In genomic region chr9:14547245-14548060, GRCh38 we compare ENCODE assay signal across 26 cellular contexts.
DNase-seq lines count a peak whose midpoint lies in the region; ATAC-seq, FAIRE-seq and TF ChIP-seq lines count a peak whose summit lies in the region.
"Had no signal": no experiment of that assay in that cellular context is flagged by ENCODE, and none has a peak within 500 bp of the region (broad histone marks: within the 10 kb centered on the region; RNA-seq: fewer than 3 reads in every experiment).

No MANE protein-coding gene starts in this region.

- peaks cover 0 to 6% (median 4%) of the 10 kb centered on the region in 3 donors for H3K27me3 Mint-ChIP-seq in immature natural killer cell (ENCODE audit: low read depth in 3 of 3)

- peak overlapping the region; percentile 98 for H2BK12ac ChIP-seq in H1 (ENCODE audit: low read depth, low read length)

- no peak overlapping the region for H2BK15ac ChIP-seq in H1 (ENCODE audit: low read length)

- H3K27ac ChIP-seq in HUES64 (ENCODE audit: low read depth, low read length) (peak overlapping the region; percentile 93), H1 (ENCODE audit: low read depth, low read length) (peak overlapping the region; percentile 89)
- H3K27ac ChIP-seq: cardiac muscle cell, VCaP had no signal

- WGBS in HUES64, result 30% methylated on average over 5 of the region's 5 CpGs
- 25% methylated on average over 5 of the region's 5 CpGs; no CpG with 5 or more reads in 1 of the 2 experiments for WGBS in H1 (ENCODE audit: extremely low coverage in 1 of 2, insufficient coverage in 1 of 2, insufficient read length in 1 of 2, insufficient replicate concordance in 2 of 2, low coverage in 1 of 2, low lambda C conversion rate in 2 of 2, missing lambda C conversion rate in 1 of 2), 2 experiments

- no peaks in the 10 kb centered on the region for H3K4me1 Mint-ChIP-seq in immature natural killer cell
- H3K4me1 Mint-ChIP-seq: CD14-positive monocyte; naive thymus-derived CD8-positive, alpha-beta T cell had no signal

- peak in 1 of 2 experiments; percentile 91; a peak in 1 of 3 replicates for TF ChIP-seq EP300 in H1 (IDR thresholded peaks at IDR 0.05; ENCODE audit: borderline replicate concordance in 1 of 2, low read depth in 2 of 2, low read length in 2 of 2)

- H3K27ac Mint-ChIP-seq in immature natural killer cell, result no peak overlapping the region
- H3K27ac Mint-ChIP-seq: CD14-positive monocyte; mesothelial cell of epicardium; naive thymus-derived CD8-positive, alpha-beta T cell; T-helper 2 cell treated with Interferon-gamma antibody and Interleukin-4, amounts not matched to agents 5 μg/mL and 100 μg/mL, for 36 hours had no signal

- peak in 1 of 2 experiments; percentile 62; a peak in 1 of 3 replicates for TF ChIP-seq POLR2A in H1 (IDR thresholded peaks at IDR 0.05; ENCODE audit: control extremely low read depth in 1 of 2, low read depth in 2 of 2, low read length in 2 of 2)

- H3K4me2 ChIP-seq in H1 (ENCODE audit: insufficient read depth in 1 of 2, low read depth in 2 of 2, low read length in 2 of 2), result peak overlapping the region; percentile 43 to 46

- POLR2A ChIA-PET in H1 (lab: Charles Lee; ENCODE audit: partially characterized antibody), result interaction anchor here (0.7 to 2.3 kb wide), 6 partner anchors 9 to 106 kb away, joined by 3 to 11 read pairs (median 4); no protein-coding TSS in a partner anchor

- no peak overlapping the region for H3K14ac ChIP-seq in H1 (ENCODE audit: insufficient read length)

- no peaks in the 10 kb centered on the region for H4K20me1 ChIP-seq in H1 (replicated peaks in 1 of 2; ENCODE audit: control insufficient read depth in 1 of 2, insufficient read depth in 2 of 2, low read length in 2 of 2)

- H3K36me3 ChIP-seq in ES-I3 (ENCODE audit: insufficient read depth, low read length), result no peaks in the 10 kb centered on the region
- H3K36me3 ChIP-seq in HUES64 (ENCODE audit: insufficient read depth, low read length), result no peaks in the 10 kb centered on the region
- no peaks in the 10 kb centered on the region for H3K36me3 ChIP-seq in H1 (ENCODE audit: control insufficient read depth in 2 of 4, insufficient read depth in 4 of 4, low read length in 3 of 4)
- H3K36me3 ChIP-seq: cardiac muscle cell had no signal

- no peak overlapping the region for H3K4me3 Mint-ChIP-seq in immature natural killer cell
- H3K4me3 Mint-ChIP-seq: CD14-positive monocyte; mesothelial cell of epicardium; naive thymus-derived CD8-positive, alpha-beta T cell; T-helper 2 cell treated with Interferon-gamma antibody and Interleukin-4, amounts not matched to agents 5 μg/mL and 100 μg/mL, for 36 hours had no signal

- H3K9me3 ChIP-seq in ES-I3 (ENCODE audit: control insufficient read depth, insufficient read depth, low read length) (peaks cover 6% of the 10 kb centered on the region; the same call in 1 of the 2 replicates), HUES64 (ENCODE audit: insufficient read depth, low read depth, low read length) (peaks cover 3% of the 10 kb centered on the region), H1 (ENCODE audit: insufficient read depth in 2 of 2, low read depth in 1 of 2, low read length in 1 of 2) (0 out of 4 replicates have a peak, but pooled peaks cover 0 to 3% of the 10 kb centered on the region in 2 experiments)

- 0 out of 2 replicates have a peak overlapping the region, but pooled peaks have one; percentile 14 for H3K4me3 ChIP-seq in HUES64 (ENCODE audit: low read length)
- peak overlapping the region in 1 of 4 experiments; percentile 36; a peak in 1 of 8 replicates for H3K4me3 ChIP-seq in H1 (ENCODE audit: extremely low read depth in 1 of 4, insufficient read depth in 2 of 4, low read depth in 3 of 4, low read length in 4 of 4)
- H3K4me3 ChIP-seq: cardiac muscle cell had no signal

- H3K79me1 ChIP-seq in H1 (ENCODE audit: low read depth, low read length), result no peaks in the 10 kb centered on the region

- peak overlapping the region; percentile 8 for H3K56ac ChIP-seq in H1 (replicated peaks; ENCODE audit: insufficient read length, low read depth, low read length)

- H4K91ac ChIP-seq in H1 (replicated peaks; ENCODE audit: insufficient read length, low read length), result peak overlapping the region; percentile 97

- H3K9me3 Mint-ChIP-seq in immature natural killer cell, result peaks cover 0 to 8% (median under 1%) of the 10 kb centered on the region in 6 donors
- H3K9me3 Mint-ChIP-seq: naive thymus-derived CD8-positive, alpha-beta T cell; T-helper 2 cell treated with Interferon-gamma antibody and Interleukin-4, amounts not matched to agents 5 μg/mL and 100 μg/mL, for 36 hours had no signal

- DNase-seq in H1 (ENCODE audit: low read depth in 1 of 2, low spot score in 2 of 2), result peak; percentile 72 to 95
- peak; percentile 88 for DNase-seq in iPS-NIHi7 (ENCODE audit: extremely low spot score)
- DNase-seq in immature natural killer cell, result no peak
- DNase-seq in NCI-H748 treated with DMSO at 0.1 percent for 48 hours (lab: John Stamatoyannopoulos, UW), result no peak
- DNase-seq: activated naive CD4-positive, alpha-beta T cell treated with anti-CD3 and anti-CD28 coated beads, Interleukin-2, amount 50 U/mL, for 16 hours; amygdala; cortex of kidney; Karpas-422; left ventricle myocardium superior; MV-4-11; NCI-H1694; NCI-H2171 treated with DMSO at 0.1 percent for 48 hours; NCI-H774; PC-3 had no signal

- peak overlapping the region; percentile 22; the same call in 1 of the 2 replicates for H2AFZ ChIP-seq in H1 (ENCODE audit: low read length)

- TF ChIP-seq CTCF in H1 (IDR thresholded peaks at IDR 0.05; ENCODE audit: control extremely low read depth in 1 of 3, insufficient read depth in 1 of 3, low read depth in 1 of 3, low read length in 3 of 3), result peak; percentile 52 to 84 (median 82)

- H4K8ac ChIP-seq in H1 (ENCODE audit: extremely low read depth, insufficient read depth, low read length), result no peak overlapping the region

- no peaks in the 10 kb centered on the region for H3K79me2 ChIP-seq in H1 (ENCODE audit: control insufficient read depth in 1 of 2, insufficient read depth in 2 of 2, low read length in 2 of 2)

- peak overlapping the region; percentile 97 for H2BK5ac ChIP-seq in H1 (ENCODE audit: low read depth, low read length)

- CTCF ChIA-PET in H1 (lab: Charles Lee; ENCODE audit: partially characterized antibody), result interaction anchor here (0.6 to 1.7 kb wide), 13 partner anchors 8 to 1217 kb away, joined by 3 to 9 read pairs (median 3); no protein-coding TSS in a partner anchor

- FAIRE-seq in H1 (lab: Jason Lieb, UNC), result peak; percentile 100
- FAIRE-seq: islet of Langerhans, urothelium cell line had no signal

- peak overlapping the region; percentile 11; the same call in 1 of the 2 replicates for H2AK5ac ChIP-seq in H1 (ENCODE audit: low read depth, low read length)

- H4K5ac ChIP-seq in H1 (ENCODE audit: insufficient read length, low read depth, low read length), result peak overlapping the region; percentile 32

- peak overlapping the region; percentile 95 for H2BK20ac ChIP-seq in H1 (ENCODE audit: low read length)

- H3K27me3 ChIP-seq in HUES64 (ENCODE audit: insufficient read depth, low read length) (no peaks in the 10 kb centered on the region), H1 (replicated peaks in 1 of 4; ENCODE audit: control insufficient read depth in 3 of 4, extremely low read depth in 1 of 4, insufficient read depth in 3 of 4, low read length in 3 of 4) (no peaks in the 10 kb centered on the region)
- H3K27me3 ChIP-seq: cardiac muscle cell had no signal

- H3K4me1 ChIP-seq in ES-I3 (ENCODE audit: insufficient read depth, low read length), result peaks cover 16% of the 10 kb centered on the region
- H3K4me1 ChIP-seq in HUES64 (ENCODE audit: insufficient read depth, low read length), result peaks cover 21% of the 10 kb centered on the region
- H3K4me1 ChIP-seq in H1 (replicated peaks in 1 of 4; ENCODE audit: control insufficient read depth in 3 of 4, insufficient read depth in 4 of 4, low read length in 3 of 4), result peaks cover 3 to 20% (median 14%) of the 10 kb centered on the region in 4 experiments; a peak in 6 of 7 replicates

- H3K23me2 ChIP-seq in H1 (ENCODE audit: low read depth, low read length), result no peaks in the 10 kb centered on the region

- H3K23ac ChIP-seq in H1 (ENCODE audit: insufficient read length), result no peak overlapping the region

- no peaks in the 10 kb centered on the region for H3K36me3 Mint-ChIP-seq in immature natural killer cell
- H3K36me3 Mint-ChIP-seq: CD14-positive monocyte; mesothelial cell of epicardium; naive thymus-derived CD8-positive, alpha-beta T cell had no signal

- ATAC-seq in HG02884 (IDR thresholded peaks at IDR 0.05; ENCODE audit: unreplicated experiment), result no peak
- ATAC-seq: left ventricle myocardium superior; naive thymus-derived CD8-positive, alpha-beta T cell; PC-3; Right ventricle myocardium inferior had no signal

- TF ChIP-seq RAD21 in H1 (IDR thresholded peaks at IDR 0.05 in 1 of 2, conservative IDR thresholded peaks at IDR 0.05 in 1 of 2; ENCODE audit: low read depth in 2 of 2, low read length in 2 of 2), result peak; percentile 74 to 78

- H2BK120ac ChIP-seq in H1 (replicated peaks; ENCODE audit: low read depth, low read length), result peak overlapping the region; percentile 87

- H3K18ac ChIP-seq in H1 (ENCODE audit: extremely low read depth, low read length), result peak overlapping the region; percentile 85

- peak overlapping the region; percentile 55 for H3K4ac ChIP-seq in H1 (replicated peaks; ENCODE audit: insufficient read length, low read depth, low read length)

- peak overlapping the region; percentile 10; the same call in 1 of the 2 replicates for H3K9ac ChIP-seq in ES-I3 (ENCODE audit: low read depth, low read length)
- peak overlapping the region; percentile 69 for H3K9ac ChIP-seq in HUES64 (ENCODE audit: low read depth, low read length)
- peak overlapping the region in 2 of 4 experiments; percentile 46 to 50; a peak in 4 of 7 replicates for H3K9ac ChIP-seq in H1 (replicated peaks in 1 of 4; ENCODE audit: extremely low read depth in 1 of 4, low read depth in 3 of 4, low read length in 3 of 4)

TF ChIP-seq in H1, 55 proteins besides CTCF, POLR2A, EP300 and RAD21 (continues in another document):
- TF ChIP-seq RBBP5 (IDR thresholded peaks at IDR 0.05; ENCODE audit: borderline replicate concordance, low read depth, low read length), result no peak
- TF ChIP-seq JUN (IDR thresholded peaks at IDR 0.05; ENCODE audit: low read depth, low read length), result no peak; the same call in 1 of the 2 replicates
- TF ChIP-seq HDAC2 (IDR thresholded peaks at IDR 0.05; ENCODE audit: borderline replicate concordance in 1 of 2, low read depth in 2 of 2, low read length in 2 of 2), result peak in 1 of 2 experiments; percentile 37; a peak in 1 of 4 replicates
- TF ChIP-seq EGR1 (IDR thresholded peaks at IDR 0.05; ENCODE audit: borderline replicate concordance, low read depth, low read length), result 0 out of 2 replicates have a peak, but pooled peaks have one; percentile 21
- TF ChIP-seq MAX (IDR thresholded peaks at IDR 0.05), result peak; percentile 85
- TF ChIP-seq EZH2 (IDR thresholded peaks at IDR 0.05; ENCODE audit: low read depth, low read length, severe bottlenecking), result no peak
- TF ChIP-seq ASH2L (IDR thresholded peaks at IDR 0.05; ENCODE audit: low read length), result peak; percentile 98
- peak; percentile 59 for TF ChIP-seq JUND (IDR thresholded peaks at IDR 0.05; ENCODE audit: low read length)

Comparison
In these comparisons a context has a peak if more than half of its experiments do, and no peak if none do; other contexts are left out.
1. DNase-seq: peak in H1 (2 of 2) and iPS-NIHi7 (single experiment); none in immature natural killer cell (0 of 3) and NCI-H748 treated with DMSO at 0.1 percent for 48 hours (single experiment).